ENCODE assay signal across 12 cellular contexts in the genomic region with DNA sequence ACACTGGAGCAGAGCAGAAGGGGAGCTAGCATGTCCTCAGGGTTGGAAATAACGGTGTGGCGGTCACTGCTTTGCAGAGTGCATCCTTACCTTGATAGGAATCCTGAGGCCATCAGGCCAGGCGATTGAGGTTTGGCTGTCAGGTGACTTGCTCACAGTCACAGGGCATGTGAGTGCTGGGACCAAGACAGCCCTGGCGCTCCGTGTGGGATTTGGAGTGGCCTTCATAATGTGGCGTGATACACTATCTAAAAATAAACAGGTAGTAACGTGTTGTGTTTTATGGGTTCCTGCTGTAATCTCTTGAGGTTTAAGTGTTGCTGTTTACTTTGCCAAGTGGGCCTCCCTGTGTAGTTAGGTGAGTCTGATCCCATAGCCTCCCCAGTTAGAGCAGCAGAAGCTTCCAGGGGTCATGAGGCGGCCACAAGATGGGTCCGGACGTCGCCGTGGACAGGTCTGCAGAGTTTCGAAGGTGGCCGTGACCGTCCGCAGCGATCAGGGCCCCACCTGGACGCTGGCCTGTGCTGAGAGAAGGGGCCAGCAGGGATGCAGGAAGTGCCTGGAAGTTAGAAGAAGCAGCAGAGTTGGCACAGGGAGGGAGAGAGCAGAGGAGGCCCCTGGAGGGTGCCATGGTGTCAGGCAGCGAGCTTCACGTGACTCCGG. TPM values are rescaled to one million over a fixed set of nuclear protein-coding genes. Genes with fewer than 3 reads are reported as not detected.
DNase-seq lines count a peak whose midpoint lies in the region.
"Had no signal": no experiment of that assay in that cellular context is flagged by ENCODE, and none has a peak within 500 bp of the region (broad histone marks: within the 10 kb centered on the region; RNA-seq: fewer than 3 reads in every experiment).

No MANE protein-coding gene starts in this region.

- DNase-seq in DMS153 (lab: John Stamatoyannopoulos, UW) (peak; percentile 71), DMS153 treated with DMSO at 0.1 percent for 48 hours (lab: John Stamatoyannopoulos, UW; ENCODE audit: unreplicated experiment) (no peak), caudate nucleus (lab: John Stamatoyannopoulos, UW) (no peak), cerebellum (ENCODE audit: low spot score) (no peak), HuH-7.5 (ENCODE audit: low spot score) (no peak), middle frontal gyrus (ENCODE audit: extremely low spot score, low spot score) (no peak)
- DNase-seq: activated naive CD8-positive, alpha-beta T cell treated with anti-CD3 and anti-CD28 coated beads, Interleukin-2, amount 10 ng/mL, durations not matched to agents 7 days and 5 days; COR-L47; NCI-H1105 had no signal

- peak overlapping the region in 3 of 5 donors; percentile 18 to 36 (median 22) for H3K4me3 ChIP-seq in subcutaneous abdominal adipose tissue (ENCODE audit: low read depth in 1 of 5, low read length in 5 of 5)

- H3K27ac ChIP-seq in caudate nucleus (ENCODE audit: low read depth, low read length) (peak overlapping the region; percentile 91), layer of hippocampus (ENCODE audit: low read depth, low read length) (peak overlapping the region; percentile 92), subcutaneous abdominal adipose tissue (ENCODE audit: low read depth, low read length) (peak overlapping the region; percentile 97)
- H3K27ac ChIP-seq: 22Rv1 had no signal

- H3K4me1 ChIP-seq in subcutaneous abdominal adipose tissue (ENCODE audit: control insufficient read depth in 5 of 5, insufficient read depth in 5 of 5, low read length in 5 of 5) = peaks cover 16 to 50% (median 43%) of the 10 kb centered on the region in 5 donors

- H3K36me3 ChIP-seq in subcutaneous abdominal adipose tissue (ENCODE audit: control insufficient read depth in 5 of 5, insufficient read depth in 5 of 5, low read length in 5 of 5) = peaks cover 0 to 34% (median 27%) of the 10 kb centered on the region in 5 donors

- H3K27me3 ChIP-seq in layer of hippocampus (ENCODE audit: control insufficient read depth, insufficient read depth, low read length) (no peaks in the 10 kb centered on the region), subcutaneous abdominal adipose tissue (ENCODE audit: control insufficient read depth in 5 of 5, insufficient read depth in 4 of 5, low read length in 5 of 5) (no peaks in the 10 kb centered on the region)

- H3K9ac ChIP-seq in subcutaneous abdominal adipose tissue (ENCODE audit: low read length in 5 of 5) = peak overlapping the region in 3 of 5 donors; percentile 8 to 67 (median 67)

- H3K9me3 ChIP-seq in subcutaneous abdominal adipose tissue (ENCODE audit: control insufficient read depth in 5 of 5, low read length in 5 of 5) = no peaks in the 10 kb centered on the region

RNA-seq across cellular contexts. Expression of a gene that starts 27.7 kb away (rescaled TPM):
- total RNA-seq in cerebellum = 87.5 TPM
